Comparison of ENCODE assay signal across 18 cellular contexts in the genomic region with DNA sequence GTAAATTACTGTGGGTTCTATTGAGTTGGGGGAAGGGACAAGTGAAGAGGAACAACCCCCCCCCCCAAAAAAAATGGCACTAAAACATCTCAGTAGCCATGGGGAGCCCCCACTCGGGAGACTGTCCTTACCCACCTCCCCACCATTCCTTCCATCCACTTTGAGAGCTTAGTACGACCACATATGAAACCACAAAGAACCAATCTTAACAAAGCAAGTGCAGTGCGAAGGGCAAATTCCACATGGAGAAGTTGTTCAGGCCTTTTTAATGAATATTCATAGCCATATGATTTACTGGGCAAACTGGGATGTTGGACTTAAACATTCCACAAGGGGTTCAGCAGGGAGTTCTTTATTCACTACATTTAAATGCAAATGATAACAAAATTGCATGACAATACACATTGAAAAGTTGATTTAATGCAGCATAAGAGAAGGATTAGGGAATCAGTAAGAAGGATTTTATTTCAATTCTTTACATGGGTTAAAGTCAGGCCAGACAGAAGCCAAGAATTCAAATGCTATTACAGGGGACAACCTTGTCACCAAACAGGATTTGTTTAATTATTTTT. TPM values are rescaled to one million over a fixed set of nuclear protein-coding genes. Genes with fewer than 3 reads are reported as not detected.
DNase-seq lines count a peak whose midpoint lies in the region; ATAC-seq, FAIRE-seq and TF ChIP-seq lines count a peak whose summit lies in the region.
"Had no signal": no experiment of that assay in that cellular context is flagged by ENCODE, and none has a peak within 500 bp of the region (broad histone marks: within the 10 kb centered on the region; RNA-seq: fewer than 3 reads in every experiment).

No MANE protein-coding gene starts in this region.

- intact Hi-C loops in left ventricle myocardium inferior (cut with micrococcal nuclease) (no loop called here), transverse colon (cut with DNase I; ENCODE audit: low total_unique reads) (no loop called here), Right ventricle myocardium superior (cut with DNase I) (no loop called here)

- POLR2A ChIA-PET in WTC11 (lab: Charles Lee) = interaction anchor here (1.0 kb wide), 1 partner anchor 54 kb away, joined by 4 read pairs; no protein-coding TSS in a partner anchor

- no peak for DNase-seq in WTC11 (ENCODE audit: low spot score)
- DNase-seq in neural progenitor cell (ENCODE audit: low spot score) = peak; percentile 24
- no peak for DNase-seq in GM12891 (ENCODE audit: insufficient read length, low spot score)
- DNase-seq in left ventricle myocardium inferior = no peak
- DNase-seq in transverse colon = no peak
- no peak for DNase-seq in Right ventricle myocardium superior
- DNase-seq: GM23248, NCI-H1417, NCI-H187, NCI-H2107, NCI-H510A treated with DMSO at 0.1 percent for 48 hours, PC-9, SJCRH30 had no signal

- H3K27me3 ChIP-seq in HUES6 (ENCODE audit: control insufficient read depth, insufficient read depth, low read length) = no peaks in the 10 kb centered on the region
- no peaks in the 10 kb centered on the region for H3K27me3 ChIP-seq in iPS-18a (ENCODE audit: control insufficient read depth, insufficient read depth, low read length)
- H3K27me3 ChIP-seq in neural progenitor cell = no peaks in the 10 kb centered on the region
- no peaks in the 10 kb centered on the region for H3K27me3 ChIP-seq in left ventricle myocardium inferior (ENCODE audit: low read depth)
- H3K27me3 ChIP-seq in transverse colon = no peaks in the 10 kb centered on the region
- H3K27me3 ChIP-seq: SJCRH30 had no signal

- in situ Hi-C loops in transverse colon (cut with MboI; ENCODE audit: low pct_ligation_motif_present in 1 of 4, low pct_unique_long_range_greater_than_20kb in 1 of 4, low sequenced_read_pairs in 3 of 4) = no loop called here

- FAIRE-seq in GM12891 (lab: Jason Lieb, UNC) = no peak
- FAIRE-seq: G401.6 had no signal

- peaks cover 9% of the 10 kb centered on the region for H4K20me1 ChIP-seq in neural progenitor cell (ENCODE audit: low read depth)

- H3K9me3 Mint-ChIP-seq in WTC11 (no peaks in the 10 kb centered on the region), neural progenitor cell (no peaks in the 10 kb centered on the region)

- no peak overlapping the region for H2AFZ ChIP-seq in neural progenitor cell (replicated peaks)
- H2AFZ ChIP-seq: GM23248, PC-9 had no signal

- peak overlapping the region; percentile 34 for H3K4me2 ChIP-seq in neural progenitor cell
- H3K4me2 ChIP-seq: PC-9 had no signal

- H3K27ac Mint-ChIP-seq in WTC11 = peak overlapping the region; percentile 25
- no peak overlapping the region for H3K27ac Mint-ChIP-seq in neural progenitor cell
- H3K27ac Mint-ChIP-seq: CD14-positive monocyte had no signal

- 0 out of 2 replicates have a peak, but pooled peaks cover 2% of the 10 kb centered on the region for H3K36me3 Mint-ChIP-seq in WTC11
- H3K36me3 Mint-ChIP-seq in neural progenitor cell = no peaks in the 10 kb centered on the region
- H3K36me3 Mint-ChIP-seq: CD14-positive monocyte had no signal

- H3K36me3 ChIP-seq in HUES6 (ENCODE audit: control insufficient read depth, insufficient read depth, low read length) = no peaks in the 10 kb centered on the region
- H3K36me3 ChIP-seq in iPS-18a (ENCODE audit: control insufficient read depth, low read depth, low read length) = no peaks in the 10 kb centered on the region
- H3K36me3 ChIP-seq in neural progenitor cell = no peaks in the 10 kb centered on the region
- H3K36me3 ChIP-seq in left ventricle myocardium inferior = no peaks in the 10 kb centered on the region
- H3K36me3 ChIP-seq in transverse colon = no peaks in the 10 kb centered on the region
- H3K36me3 ChIP-seq: SJCRH30 had no signal

- H3K9me3 ChIP-seq in HUES6 (ENCODE audit: control insufficient read depth, insufficient read depth, low read depth, low read length) (no peaks in the 10 kb centered on the region), iPS-18a (ENCODE audit: control insufficient read depth, low read depth, low read length) (no peaks in the 10 kb centered on the region), neural progenitor cell (ENCODE audit: low read depth) (no peaks in the 10 kb centered on the region), left ventricle myocardium inferior (replicated peaks) (peaks cover 3% of the 10 kb centered on the region), transverse colon (no peaks in the 10 kb centered on the region)
- H3K9me3 ChIP-seq: SJCRH30 had no signal

- no peaks in the 10 kb centered on the region for H3K79me2 ChIP-seq in neural progenitor cell (ENCODE audit: low read depth)

- TF ChIP-seq POLR2A in GM12891 (IDR thresholded peaks at IDR 0.05; ENCODE audit: low read depth, low read length) (no peak), transverse colon (IDR thresholded peaks at IDR 0.05) (no peak)

- no peak for TF ChIP-seq CTCF in WTC11 (IDR thresholded peaks at IDR 0.05)
- TF ChIP-seq CTCF in neural progenitor cell (IDR thresholded peaks at IDR 0.05) = no peak
- no peak for TF ChIP-seq CTCF in left ventricle myocardium inferior (IDR thresholded peaks at IDR 0.05; ENCODE audit: borderline replicate concordance)
- TF ChIP-seq CTCF in transverse colon (IDR thresholded peaks at IDR 0.05) = no peak

- ATAC-seq in WTC11 = peak; percentile 77
- no peak for ATAC-seq in Right ventricle myocardium superior (ENCODE audit: poor library complexity)

- peaks cover 23% of the 10 kb centered on the region for H3F3A ChIP-seq in neural progenitor cell (ENCODE audit: low read depth)

- H3K4me3 Mint-ChIP-seq in WTC11 (peak overlapping the region; percentile 35), neural progenitor cell (no peak overlapping the region)

- CTCF ChIA-PET in WTC11 (lab: Charles Lee) = interaction anchor here (1.3 kb wide), 1 partner anchor 97 kb away, joined by 4 read pairs; no protein-coding TSS in a partner anchor

- H3K4me3 ChIP-seq in HUES6 (ENCODE audit: low read depth, low read length) (peak overlapping the region; percentile 25; the same call in 1 of the 2 replicates), iPS-18a (ENCODE audit: low read length) (peak overlapping the region; percentile 38), neural progenitor cell (no peak overlapping the region), left ventricle myocardium inferior (no peak overlapping the region), transverse colon (no peak overlapping the region)
- H3K4me3 ChIP-seq: GM23248, PC-9, SJCRH30 had no signal

- TF ChIP-seq EP300 in transverse colon (IDR thresholded peaks at IDR 0.05; ENCODE audit: low read depth) = no peak

- 51 to 62% methylated on average over 2 to 3 of the region's 3 CpGs for WGBS in transverse colon (ENCODE audit: low coverage in 1 of 2), 2 donors

- no peak overlapping the region for H3K9ac ChIP-seq in HUES6 (ENCODE audit: low read length)
- peak overlapping the region; percentile 38 for H3K9ac ChIP-seq in iPS-18a (ENCODE audit: low read length)
- no peak overlapping the region for H3K9ac ChIP-seq in neural progenitor cell
- H3K9ac ChIP-seq: GM23248 had no signal

- H3K4me1 Mint-ChIP-seq in WTC11 = peaks cover 48% of the 10 kb centered on the region
- H3K4me1 Mint-ChIP-seq in neural progenitor cell = peaks cover 26% of the 10 kb centered on the region
- H3K4me1 Mint-ChIP-seq: CD14-positive monocyte had no signal

- peaks cover 24% of the 10 kb centered on the region for H3K4me1 ChIP-seq in HUES6 (ENCODE audit: control insufficient read depth, insufficient read depth, low read length)
- H3K4me1 ChIP-seq in iPS-18a (ENCODE audit: control insufficient read depth, low read depth, low read length) = peaks cover 37% of the 10 kb centered on the region
- H3K4me1 ChIP-seq in neural progenitor cell = peaks cover 24% of the 10 kb centered on the region
- H3K4me1 ChIP-seq in left ventricle myocardium inferior = peaks cover 16% of the 10 kb centered on the region
- no peaks in the 10 kb centered on the region for H3K4me1 ChIP-seq in transverse colon
- H3K4me1 ChIP-seq: SJCRH30 had no signal

- peak overlapping the region; percentile 76 for H3K27ac ChIP-seq in HUES6 (ENCODE audit: low read depth, low read length)
- H3K27ac ChIP-seq in iPS-18a (ENCODE audit: low read length) = peak overlapping the region; percentile 51
- H3K27ac ChIP-seq in neural progenitor cell = no peak overlapping the region
- no peak overlapping the region for H3K27ac ChIP-seq in left ventricle myocardium inferior (replicated peaks)
- H3K27ac ChIP-seq in transverse colon = no peak overlapping the region
- H3K27ac ChIP-seq: GM23248, PC-9, RWPE1, SJCRH30 had no signal

- H3K27me3 Mint-ChIP-seq in WTC11 (ENCODE audit: low read depth) = 0 out of 2 replicates have a peak, but pooled peaks cover 2% of the 10 kb centered on the region
- peaks cover 2% of the 10 kb centered on the region for H3K27me3 Mint-ChIP-seq in neural progenitor cell (ENCODE audit: insufficient read depth, low read depth)

TF ChIP-seq in WTC11, 78 proteins besides CTCF, POLR2A, EP300 and RAD21 (continues in another document):
- TF ChIP-seq ZNF263 (CRISPR knock-in tag; IDR thresholded peaks at IDR 0.05; ENCODE audit: low read depth) = no peak
- TF ChIP-seq, protein P1, sequence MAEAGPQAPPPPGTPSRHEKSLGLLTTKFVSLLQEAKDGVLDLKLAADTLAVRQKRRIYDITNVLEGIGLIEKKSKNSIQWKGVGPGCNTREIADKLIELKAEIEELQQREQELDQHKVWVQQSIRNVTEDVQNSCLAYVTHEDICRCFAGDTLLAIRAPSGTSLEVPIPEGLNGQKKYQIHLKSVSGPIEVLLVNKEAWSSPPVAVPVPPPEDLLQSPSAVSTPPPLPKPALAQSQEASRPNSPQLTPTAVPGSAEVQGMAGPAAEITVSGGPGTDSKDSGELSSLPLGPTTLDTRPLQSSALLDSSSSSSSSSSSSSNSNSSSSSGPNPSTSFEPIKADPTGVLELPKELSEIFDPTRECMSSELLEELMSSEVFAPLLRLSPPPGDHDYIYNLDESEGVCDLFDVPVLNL (CRISPR knock-in tag; IDR thresholded peaks at IDR 0.05; ENCODE audit: borderline replicate concordance, low read depth) = no peak
- no peak for TF ChIP-seq CREM (CRISPR knock-in tag; IDR thresholded peaks at IDR 0.05)

TF ChIP-seq in GM12891, 5 proteins besides CTCF, POLR2A, EP300 and RAD21:
- TF ChIP-seq POU2F2 (IDR thresholded peaks at IDR 0.05; ENCODE audit: low read depth, low read length) = no peak
- TF ChIP-seq PAX5 (IDR thresholded peaks at IDR 0.05; ENCODE audit: insufficient read depth, low read length, severe bottlenecking) = no peak
- no peak for TF ChIP-seq POLR2AphosphoS5 (IDR thresholded peaks at IDR 0.05; ENCODE audit: low read depth, low read length)
- no peak for TF ChIP-seq TAF1 (IDR thresholded peaks at IDR 0.05; ENCODE audit: low read depth, low read length)
- no peak for TF ChIP-seq SPI1 (IDR thresholded peaks at IDR 0.05; ENCODE audit: low read depth, low read length)
TF ChIP-seq in GM12891: peak in this region for 0.

RNA-seq across cellular contexts. Expression of a gene that starts 14.7 kb away (rescaled TPM):
- 8.8 to 10.5 TPM (median 8.9 TPM) in 3 replicates for total RNA-seq in WTC11 (2021)
- total RNA-seq in neural progenitor cell (ENCODE audit: low replicate concordance) = 0.49 and 2.7 TPM in 2 replicates
- polyA plus RNA-seq in GM12891 (2012; ENCODE audit: low read depth, missing spikeins) = 0.40 TPM
- total RNA-seq in left ventricle myocardium inferior = 3.4 TPM
- under 1 TPM in 3 of 4 donors, not detected in 1; 0.20 to 0.48 (median 0.27) TPM for total RNA-seq in transverse colon
- 2.1 TPM for total RNA-seq in Right ventricle myocardium superior
- total RNA-seq: SJCRH30 had no signal

Comparison
In these comparisons a context has a peak if more than half of its experiments do, and no peak if none do; other contexts are left out.
1. H3K27ac ChIP-seq: peak in HUES6 (single experiment) and iPS-18a (single experiment); none in neural progenitor cell (single experiment), left ventricle myocardium inferior (single experiment) and transverse colon (0 of 4).
2. H3K4me3 ChIP-seq: peak in HUES6 (single experiment) and iPS-18a (single experiment); none in neural progenitor cell (single experiment), left ventricle myocardium inferior (single experiment) and transverse colon (0 of 4).